In genomic region chr6:110618591-110619267, GRCh38 we compare ENCODE assay signal across 8 cellular contexts.
DNase-seq lines count a peak whose midpoint lies in the region; ATAC-seq and TF ChIP-seq lines count a peak whose summit lies in the region.
"Had no signal": no experiment of that assay in that cellular context is flagged by ENCODE, and none has a peak within 500 bp of the region (broad histone marks: within the 10 kb centered on the region; RNA-seq: fewer than 3 reads in every experiment).

No MANE protein-coding gene starts in this region.

- no TSS peak for BruUV-seq in PC-3 (replicated peaks; lab: Mats Ljungman, UMichigan)

- H3K4me2 ChIP-seq in PC-3 (ENCODE audit: low read length) = peak overlapping the region; percentile 39

- CTCF ChIA-PET in PC-3 (lab: Charles Lee) = interaction anchor here (0.6 to 1.2 kb wide), 7 partner anchors 36 to 256 kb away, joined by 3 to 9 read pairs (median 3); partner anchors contain the start of gene AMD1

- no peaks in the 10 kb centered on the region for H4K20me1 ChIP-seq in PC-3 (ENCODE audit: low read length)

- H3K27ac ChIP-seq in PC-3 (ENCODE audit: low read length) = peak overlapping the region; percentile 58

- peak; percentile 28 for DNase-seq in GM13976 (ENCODE audit: low spot score)
- peak; percentile 57 for DNase-seq in PC-3
- DNase-seq in fibroblast of peridontal ligament (ENCODE audit: extremely low read depth) = peak; percentile 15
- DNase-seq in putamen (ENCODE audit: low spot score) = peak; percentile 44
- DNase-seq in DMS79 treated with DMSO at 0.1 percent for 48 hours (lab: John Stamatoyannopoulos, UW) = no peak
- DNase-seq in stimulated activated CD4-positive, alpha-beta T cell treated with anti-CD3 and anti-CD28 coated beads, Interleukin-4, amount 100 ng/mL, for 1 hour = no peak
- no peak for DNase-seq in SK-N-DZ (ENCODE audit: low spot score)
- DNase-seq: activated CD4-positive, CD25-positive, alpha-beta regulatory T cell treated with anti-CD3 and anti-CD28 coated beads, Interleukin-2, amount 50 U/mL, for 72 hours had no signal

- H3K27me3 ChIP-seq in PC-3 (ENCODE audit: low read length) = no peaks in the 10 kb centered on the region

- in situ Hi-C loops in GM13976 (cut with MboI; ENCODE audit: low sequenced_read_pairs, unreplicated experiment) = no loop called here

- H3K4me3 ChIP-seq in PC-3 (ENCODE audit: low read length) = no peak overlapping the region

- TF ChIP-seq CTCF in GM13976 (IDR thresholded peaks at IDR 0.05; ENCODE audit: borderline replicate concordance, control extremely low read depth, extremely low read depth, insufficient read depth, missing control alignments) (no peak), PC-3 (conservative IDR thresholded peaks at IDR 0.05; ENCODE audit: low read depth, low read length) (peak; percentile 67)

- H3K4me1 ChIP-seq in PC-3 (ENCODE audit: insufficient read depth, low read length) = peaks cover 22% of the 10 kb centered on the region

- H3K79me2 ChIP-seq in PC-3 (ENCODE audit: low read length) = no peaks in the 10 kb centered on the region

- peak; percentile 89 for ATAC-seq in PC-3

- H3K9me2 ChIP-seq in PC-3 (replicated peaks; ENCODE audit: low read length) = no peaks in the 10 kb centered on the region

- 0 out of 2 replicates have a peak overlapping the region, but pooled peaks have one; percentile 17 for H3K9ac ChIP-seq in PC-3 (ENCODE audit: low read length)

- H3K9me3 ChIP-seq in PC-3 (ENCODE audit: low read length) = no peaks in the 10 kb centered on the region

- intact Hi-C loops in PC-3 (cut with micrococcal nuclease) = loop anchor here (1.0 to 5.0 kb wide), 4 partner anchors 64 to 379 kb away; partner anchors contain the start of gene AMD1

- H3F3A ChIP-seq in PC-3 (ENCODE audit: low read length, unreplicated experiment) = no peaks in the 10 kb centered on the region

- H3K36me3 ChIP-seq in PC-3 (ENCODE audit: low read depth, low read length) = no peaks in the 10 kb centered on the region; the same call in 1 of the 2 replicates

- no peak overlapping the region for H2AFZ ChIP-seq in PC-3 (ENCODE audit: low read length)

- POLR2A ChIA-PET in PC-3 (lab: Charles Lee; ENCODE audit: unreplicated experiment) = interaction anchor here (0.6 kb wide), 1 partner anchor 84 kb away, joined by 3 read pairs; no protein-coding TSS in a partner anchor

Comparison
In these comparisons a context has a peak if more than half of its experiments do, and no peak if none do; other contexts are left out.
1. DNase-seq: peak in GM13976 (single experiment), PC-3 (single experiment), fibroblast of peridontal ligament (single experiment) and putamen (single experiment); none in DMS79 treated with DMSO at 0.1 percent for 48 hours (single experiment), stimulated activated CD4-positive, alpha-beta T cell treated with anti-CD3 and anti-CD28 coated beads, Interleukin-4, amount 100 ng/mL, for 1 hour (single experiment) and SK-N-DZ (single experiment).